ENCODE assay signal across 8 cellular contexts in the genomic region with DNA sequence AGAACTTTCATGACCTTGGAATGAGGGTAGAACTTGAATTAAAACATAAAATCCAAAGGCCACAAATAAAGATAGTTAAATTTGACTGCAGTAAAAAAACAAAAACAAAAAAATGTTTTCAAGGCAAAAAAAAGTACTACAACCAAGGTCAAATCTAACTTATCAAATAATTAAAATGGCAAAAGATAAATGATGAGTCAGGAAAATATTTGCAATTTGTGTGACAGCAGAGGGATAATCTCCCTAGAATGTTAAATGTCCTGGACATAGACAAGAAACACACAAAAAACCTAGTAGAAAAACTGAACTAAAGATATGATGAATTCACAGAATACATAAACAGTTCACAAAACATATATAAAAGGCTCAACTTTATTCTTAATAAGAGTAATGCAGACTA.
"Had no signal": no experiment of that assay in that cellular context is flagged by ENCODE, and none has a peak within 500 bp of the region (broad histone marks: within the 10 kb centered on the region; RNA-seq: fewer than 3 reads in every experiment).

No MANE protein-coding gene starts in this region.

- ATAC-seq: GM23338 had no signal

- DNase-seq: H9, HCEC 1CT, KBM-7 had no signal

- H2AFZ ChIP-seq: GM23338 had no signal

- H3K27ac ChIP-seq: KMS-11 had no signal

- H3K4me2 ChIP-seq: GM23338, KMS-11 had no signal

- H3K4me3 ChIP-seq: GM23338 had no signal

- H3K9ac ChIP-seq: KMS-11 had no signal

- FAIRE-seq: H1, H54, HTR-8/SVneo had no signal
